Comparison of ENCODE assay signal across 14 cellular contexts in the genomic region with DNA sequence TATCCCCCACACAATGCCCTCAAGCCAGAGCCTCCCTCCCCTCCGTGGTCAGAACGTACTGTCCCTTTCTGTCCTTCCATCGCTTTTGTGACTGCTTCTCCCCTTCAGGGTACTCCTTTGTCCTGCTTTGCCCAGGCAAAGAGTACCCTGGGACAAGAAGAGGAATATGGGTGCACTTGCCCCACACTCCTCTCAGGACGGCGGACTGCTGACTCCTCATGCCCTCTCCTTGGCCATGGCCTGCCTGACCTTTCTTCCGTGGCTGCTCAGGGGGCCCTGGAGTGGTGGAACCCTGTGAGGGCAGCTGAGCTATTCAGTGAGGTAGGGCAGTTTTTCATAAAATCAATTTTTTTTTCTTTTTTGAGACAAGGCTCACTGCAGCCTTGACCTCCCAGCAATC. TPM values are rescaled to one million over a fixed set of nuclear protein-coding genes. Genes with fewer than 3 reads are reported as not detected.
DNase-seq lines count a peak whose midpoint lies in the region; ATAC-seq and TF ChIP-seq lines count a peak whose summit lies in the region.
"Had no signal": no experiment of that assay in that cellular context is flagged by ENCODE, and none has a peak within 500 bp of the region (broad histone marks: within the 10 kb centered on the region; RNA-seq: fewer than 3 reads in every experiment).

No MANE protein-coding gene starts in this region.

- H3K4me1 Mint-ChIP-seq in activated T-cell treated with anti-CD3 and anti-CD28 coated beads, Interleukin-2, amount 50 U/mL, for 4 hours (ENCODE audit: low read depth): peaks cover 61% of the 10 kb centered on the region

- H3K4me3 ChIP-seq in adipocyte (ENCODE audit: low read length) (peak overlapping the region; percentile 87), lower lobe of right lung (no peak overlapping the region), testis (no peak overlapping the region)

- TF ChIP-seq POLR2A in testis (IDR thresholded peaks at IDR 0.05): no peak

- intact Hi-C loops in lower lobe of right lung (cut with DNase I) (no loop called here), testis (cut with DNase I; ENCODE audit: low total_unique reads) (no loop called here)

- peaks cover 44% of the 10 kb centered on the region for H3K36me3 ChIP-seq in adipocyte (ENCODE audit: control insufficient read depth, insufficient read depth, low read length, severe bottlenecking)
- H3K36me3 ChIP-seq in lower lobe of right lung: peaks cover 63% of the 10 kb centered on the region
- no peaks in the 10 kb centered on the region for H3K36me3 ChIP-seq in testis (ENCODE audit: low read depth, missing control alignments)

- peak overlapping the region; percentile 94 for H3K9ac ChIP-seq in adipocyte (ENCODE audit: low read length)

- TF ChIP-seq CTCF in lower lobe of right lung (IDR thresholded peaks at IDR 0.05) (no peak), testis (IDR thresholded peaks at IDR 0.05) (no peak)

- H3K27me3 ChIP-seq in adipocyte (replicated peaks; ENCODE audit: control insufficient read depth, insufficient read depth, low read length): no peaks in the 10 kb centered on the region
- no peaks in the 10 kb centered on the region for H3K27me3 ChIP-seq in lower lobe of right lung (ENCODE audit: low read depth)
- H3K27me3 ChIP-seq in testis: no peaks in the 10 kb centered on the region
- H3K27me3 ChIP-seq: neutrophil had no signal

- peak overlapping the region; percentile 15 for H3K27ac ChIP-seq in lower lobe of right lung
- H3K27ac ChIP-seq in testis: peak overlapping the region; percentile 63 to 100
- H3K27ac ChIP-seq: neutrophil had no signal

- peak overlapping the region; percentile 90 for H3K4me3 Mint-ChIP-seq in activated T-cell treated with anti-CD3 and anti-CD28 coated beads, Interleukin-2, amount 50 U/mL, for 4 hours

- no peak for DNase-seq in activated T-cell treated with anti-CD3 and anti-CD28 coated beads, Interleukin-2, amount 50 U/mL, for 4 hours
- no peak for DNase-seq in activated T-cell treated with anti-CD3 and anti-CD28 coated beads for 4 hours
- no peak for DNase-seq in adipocyte (ENCODE audit: low read depth)
- DNase-seq in lower lobe of right lung: no peak
- no peak for DNase-seq in testis
- DNase-seq in GM19238 (ENCODE audit: insufficient read length, low spot score): no peak
- DNase-seq in NCI-H1105 treated with DMSO at 0.1 percent for 48 hours (lab: John Stamatoyannopoulos, UW): no peak
- no peak for DNase-seq in NCI-H1930 (lab: John Stamatoyannopoulos, UW)
- DNase-seq: activated gamma-delta T cell, AML-193, foreskin melanocyte, GOT3, NCI-H187 had no signal

- H3K36me3 Mint-ChIP-seq in activated T-cell treated with anti-CD3 and anti-CD28 coated beads, Interleukin-2, amount 50 U/mL, for 4 hours (ENCODE audit: insufficient read depth): peaks cover 42% of the 10 kb centered on the region

- no peak for ATAC-seq in activated T-cell treated with anti-CD3 and anti-CD28 coated beads, Interleukin-2, amount 50 U/mL, for 4 hours
- ATAC-seq in lower lobe of right lung: no peak

- no peaks in the 10 kb centered on the region for H3K27me3 Mint-ChIP-seq in activated T-cell treated with anti-CD3 and anti-CD28 coated beads, Interleukin-2, amount 50 U/mL, for 4 hours (ENCODE audit: low read depth)

- H3K9me3 ChIP-seq in adipocyte (ENCODE audit: control insufficient read depth, low read length) (no peaks in the 10 kb centered on the region), lower lobe of right lung (no peaks in the 10 kb centered on the region), testis (no peaks in the 10 kb centered on the region)
- H3K9me3 ChIP-seq: neutrophil had no signal

- 45 to 64% methylated on average over 6 of the region's 6 CpGs for WGBS in testis, 2 donors

- H3K9me3 Mint-ChIP-seq in activated T-cell treated with anti-CD3 and anti-CD28 coated beads, Interleukin-2, amount 50 U/mL, for 4 hours: no peaks in the 10 kb centered on the region

- peaks cover 53% of the 10 kb centered on the region for H3K4me1 ChIP-seq in adipocyte (ENCODE audit: control insufficient read depth, insufficient read depth, low read length)
- H3K4me1 ChIP-seq in lower lobe of right lung: peaks cover 48% of the 10 kb centered on the region
- H3K4me1 ChIP-seq in testis: peaks cover 42% of the 10 kb centered on the region

RNA-seq across cellular contexts. Expression of a gene that starts 18.7 kb away (rescaled TPM):
- total RNA-seq in activated T-cell treated with anti-CD3 and anti-CD28 coated beads, Interleukin-2, amount 50 U/mL, for 4 hours: 1 to 10 TPM; 3.7 to 7.1 (median 6.1) TPM
- total RNA-seq in lower lobe of right lung: 17.4 TPM
- total RNA-seq in testis: 10 to 100 TPM; 39.4 to 40.4 TPM
- polyA plus RNA-seq in testis (ENCODE audit: insufficient read depth, low read depth, low replicate concordance): 50.0 TPM
